ENCODE assay signal across 16 cellular contexts in genomic region chr12:68176252-68176651, GRCh38. TPM values are rescaled to one million over a fixed set of nuclear protein-coding genes. Genes with fewer than 3 reads are reported as not detected.
DNase-seq lines count a peak whose midpoint lies in the region; ATAC-seq and TF ChIP-seq lines count a peak whose summit lies in the region.
"Had no signal": no experiment of that assay in that cellular context is flagged by ENCODE, and none has a peak within 500 bp of the region (broad histone marks: within the 10 kb centered on the region; RNA-seq: fewer than 3 reads in every experiment).

No MANE protein-coding gene starts in this region.

- no peak overlapping the region for H3K27ac ChIP-seq in foreskin keratinocyte
- H3K27ac ChIP-seq: A549, left ventricle myocardium inferior, RWPE1, stomach had no signal

- no peak for TF ChIP-seq POLR2A in erythroblast (IDR thresholded peaks at IDR 0.05; ENCODE audit: low read length)

- peaks cover 15% of the 10 kb centered on the region for H3K36me3 Mint-ChIP-seq in T-helper 1 cell treated with Interleukin-12 subunit alpha and Interleukin-12 subunit beta and Interleukin-4 antibody, amounts not matched to agents 30 μg/mL and 1 μg/mL, for 36 hours (ENCODE audit: low read depth)
- no peaks in the 10 kb centered on the region for H3K36me3 Mint-ChIP-seq in T-helper 17 cell (ENCODE audit: low read depth)

- H3K27ac Mint-ChIP-seq in T-helper 1 cell treated with Interleukin-12 subunit alpha and Interleukin-12 subunit beta and Interleukin-4 antibody, amounts not matched to agents 30 μg/mL and 1 μg/mL, for 36 hours = peak overlapping the region; percentile 88
- peak overlapping the region; percentile 96 for H3K27ac Mint-ChIP-seq in T-helper 17 cell

- H3K27me3 ChIP-seq in foreskin keratinocyte = peaks cover 15% of the 10 kb centered on the region
- H3K27me3 ChIP-seq: MG63, stomach had no signal

- H3K4me1 Mint-ChIP-seq in T-helper 1 cell treated with Interleukin-12 subunit alpha and Interleukin-12 subunit beta and Interleukin-4 antibody, amounts not matched to agents 30 μg/mL and 1 μg/mL, for 36 hours (ENCODE audit: low read depth) = peaks cover 75% of the 10 kb centered on the region
- H3K4me1 Mint-ChIP-seq in T-helper 17 cell = peaks cover 40% of the 10 kb centered on the region

- H3K4me1 ChIP-seq in foreskin keratinocyte = no peaks in the 10 kb centered on the region
- H3K4me1 ChIP-seq: A549, left ventricle myocardium inferior, stomach had no signal

- no peaks in the 10 kb centered on the region for H3K27me3 Mint-ChIP-seq in T-helper 1 cell treated with Interleukin-12 subunit alpha and Interleukin-12 subunit beta and Interleukin-4 antibody, amounts not matched to agents 30 μg/mL and 1 μg/mL, for 36 hours (ENCODE audit: low read depth)
- H3K27me3 Mint-ChIP-seq in T-helper 17 cell = no peaks in the 10 kb centered on the region

- no peak for DNase-seq in T-helper 1 cell
- peak; percentile 59 for DNase-seq in DMS53 (lab: John Stamatoyannopoulos, UW)
- no peak for DNase-seq in T-helper 17 cell
- DNase-seq in foreskin keratinocyte = peak; percentile 51 to 77
- no peak for DNase-seq in GM10248 (ENCODE audit: extremely low spot score)
- no peak for DNase-seq in erythroblast (lab: John Stamatoyannopoulos, UW)
- DNase-seq: left ventricle myocardium inferior, MG63, stomach had no signal

- peaks cover 18% of the 10 kb centered on the region for H3K9me3 Mint-ChIP-seq in T-helper 1 cell treated with Interleukin-12 subunit alpha and Interleukin-12 subunit beta and Interleukin-4 antibody, amounts not matched to agents 30 μg/mL and 1 μg/mL, for 36 hours

- TF ChIP-seq CTCF in foreskin keratinocyte (conservative IDR thresholded peaks at IDR 0.05) = no peak
- no peak for TF ChIP-seq CTCF in GM10248 (IDR thresholded peaks at IDR 0.05; ENCODE audit: control extremely low read depth, extremely low read depth, low read depth, missing control alignments)

- peak overlapping the region; percentile 64 for H3K4me3 Mint-ChIP-seq in T-helper 1 cell treated with Interleukin-12 subunit alpha and Interleukin-12 subunit beta and Interleukin-4 antibody, amounts not matched to agents 30 μg/mL and 1 μg/mL, for 36 hours
- peak overlapping the region; percentile 88 for H3K4me3 Mint-ChIP-seq in T-helper 17 cell

- no peak for ATAC-seq in T-helper 17 cell
- no peak for ATAC-seq in foreskin keratinocyte
- no peak for ATAC-seq in GM18861 (IDR thresholded peaks at IDR 0.05; ENCODE audit: unreplicated experiment)
- ATAC-seq: A549, HCT116 had no signal

- CTCF ChIA-PET in GM10248 (lab: Yijun Ruan, JAX) = interaction anchor here (2.0 kb wide), 1 partner anchor 20 kb away, joined by 5 read pairs; no protein-coding TSS in a partner anchor

- POLR2A ChIA-PET in GM10248 (lab: Yijun Ruan, JAX) = no interaction called here

- no peaks in the 10 kb centered on the region for H3K9me3 ChIP-seq in T-helper 17 cell (ENCODE audit: control insufficient read depth, low read length, poor library complexity, severe bottlenecking)
- H3K9me3 ChIP-seq: A549, left ventricle myocardium inferior, MG63, stomach had no signal

RNA-seq across cellular contexts. Expression of gene IFNG, which starts 16.7 kb away (rescaled TPM):
- total RNA-seq in T-helper 17 cell = 1 to 10 TPM in 1 of 2 donors, under 1 TPM in 1; 0.99 to 1.2 TPM
- not detected in 2 replicates for total RNA-seq in foreskin keratinocyte
- not detected in 2 replicates for polyA plus RNA-seq in foreskin keratinocyte
- total RNA-seq: left ventricle myocardium inferior, stomach, urinary bladder had no signal
- polyA plus RNA-seq: A549, small intestine, stomach, urinary bladder had no signal

RNA-seq across cellular contexts. Expression of gene IL26, which starts 49.4 kb away (rescaled TPM):
- total RNA-seq in T-helper 17 cell = under 1 TPM in 1 of 2 donors, not detected in 1; 0.52 TPM
- not detected in 2 replicates for total RNA-seq in foreskin keratinocyte
- polyA plus RNA-seq in foreskin keratinocyte = not detected in 2 replicates
- total RNA-seq: left ventricle myocardium inferior, stomach, urinary bladder had no signal
- polyA plus RNA-seq: A549, small intestine, stomach had no signal

Comparison
In these comparisons a context has a peak if more than half of its experiments do, and no peak if none do; other contexts are left out.
1. DNase-seq: peak in DMS53 (single experiment) and foreskin keratinocyte (2 of 2); none in T-helper 1 cell (0 of 5), T-helper 17 cell (0 of 3), GM10248 (single experiment) and erythroblast (0 of 2).